In genomic region chr17:64071111-64071510, GRCh38 we compare ENCODE assay signal across 16 cellular contexts. TPM values are rescaled to one million over a fixed set of nuclear protein-coding genes. Genes with fewer than 3 reads are reported as not detected.
DNase-seq lines count a peak whose midpoint lies in the region; ATAC-seq and TF ChIP-seq lines count a peak whose summit lies in the region.
"Had no signal": no experiment of that assay in that cellular context is flagged by ENCODE, and none has a peak within 500 bp of the region (broad histone marks: within the 10 kb centered on the region; RNA-seq: fewer than 3 reads in every experiment).

No MANE protein-coding gene starts in this region.

- no peak overlapping the region for H3K4me3 Mint-ChIP-seq in T-helper 2 cell treated with Interferon-gamma antibody and Interleukin-4, amounts not matched to agents 5 μg/mL and 100 μg/mL, for 36 hours
- H3K4me3 Mint-ChIP-seq in stimulated activated naive CD8-positive, alpha-beta T cell treated with anti-CD3 and anti-CD28 coated beads, Interleukin-15, Interleukin-2, amounts not matched to agents 100 ng/mL and 50 ng/mL, for 24 hours = no peak overlapping the region
- H3K4me3 Mint-ChIP-seq in stimulated activated naive CD8-positive, alpha-beta T cell treated with anti-CD3 and anti-CD28 coated beads, Interleukin-15, amount 100 ng/mL, for 72 hours = no peak overlapping the region
- peak overlapping the region; percentile 2 for H3K4me3 Mint-ChIP-seq in endothelial cell (ENCODE audit: unreplicated experiment)
- H3K4me3 Mint-ChIP-seq: CD4-positive, alpha-beta T cell; H9 had no signal

- no peaks in the 10 kb centered on the region for H3K27me3 ChIP-seq in Peyer's patch
- H3K27me3 ChIP-seq: BLaER1 treated with 17β-estradiol and CSF1 and Interleukin-3, amounts not matched to agents 10 nM and 100 nM had no signal

- H3K4me1 ChIP-seq in Peyer's patch = peaks cover 0 to 11% (median 0%) of the 10 kb centered on the region in 4 donors

- peaks cover 90% of the 10 kb centered on the region for H3K36me3 Mint-ChIP-seq in T-helper 2 cell treated with Interferon-gamma antibody and Interleukin-4, amounts not matched to agents 5 μg/mL and 100 μg/mL, for 36 hours (ENCODE audit: low read depth)
- H3K36me3 Mint-ChIP-seq in stimulated activated naive CD8-positive, alpha-beta T cell treated with anti-CD3 and anti-CD28 coated beads, Interleukin-15, Interleukin-2, amounts not matched to agents 100 ng/mL and 50 ng/mL, for 24 hours (ENCODE audit: low read depth) = peaks cover 84% of the 10 kb centered on the region
- peaks cover 64% of the 10 kb centered on the region for H3K36me3 Mint-ChIP-seq in endothelial cell (ENCODE audit: low read depth, unreplicated experiment)

- no peak overlapping the region for H3K4me3 ChIP-seq in Peyer's patch
- H3K4me3 ChIP-seq: BLaER1 treated with 17β-estradiol and CSF1 and Interleukin-3, amounts not matched to agents 10 nM and 100 nM had no signal

- H3K27me3 Mint-ChIP-seq in T-helper 2 cell treated with Interferon-gamma antibody and Interleukin-4, amounts not matched to agents 5 μg/mL and 100 μg/mL, for 36 hours (ENCODE audit: low read depth) = no peaks in the 10 kb centered on the region
- H3K27me3 Mint-ChIP-seq in stimulated activated naive CD8-positive, alpha-beta T cell treated with anti-CD3 and anti-CD28 coated beads, Interleukin-15, Interleukin-2, amounts not matched to agents 100 ng/mL and 50 ng/mL, for 24 hours = no peaks in the 10 kb centered on the region
- no peaks in the 10 kb centered on the region for H3K27me3 Mint-ChIP-seq in stimulated activated naive CD8-positive, alpha-beta T cell treated with anti-CD3 and anti-CD28 coated beads, Interleukin-15, amount 100 ng/mL, for 72 hours
- H3K27me3 Mint-ChIP-seq in endothelial cell (ENCODE audit: unreplicated experiment) = peaks cover 4% of the 10 kb centered on the region
- H3K27me3 Mint-ChIP-seq: CD4-positive, alpha-beta T cell had no signal

- no peak for TF ChIP-seq POLR2A in Peyer's patch (IDR thresholded peaks at IDR 0.05)

- CTCF ChIA-PET in HEK293T (lab: Yijun Ruan, JAX) = interaction anchor here (0.6 kb wide), 1 partner anchor 11 kb away, joined by 3 read pairs; no protein-coding TSS in a partner anchor

- H3K9me3 ChIP-seq in Peyer's patch = peaks cover 0 to 14% (median 0%) of the 10 kb centered on the region in 4 donors

- DNase-seq in T-helper 2 cell treated with Interferon-gamma antibody and Interleukin-4, amounts not matched to agents 5 μg/mL and 100 μg/mL, for 36 hours (ENCODE audit: low spot score) = no peak
- DNase-seq in T-helper 2 cell (no peak), endothelial cell (ENCODE audit: low spot score) (no peak), HEK293T (ENCODE audit: extremely low spot score) (no peak), Peyer's patch (no peak)
- no peak for DNase-seq in stimulated activated naive CD8-positive, alpha-beta T cell treated with anti-CD3 and anti-CD28 coated beads, Interleukin-15, amount 100 ng/mL, for 72 hours
- DNase-seq: 8988T; ACHN; Caco-2; CD4-positive, alpha-beta T cell; DND-41; GDM1; GOT3; H9 had no signal

- POLR2A ChIA-PET in HEK293T (lab: Yijun Ruan, JAX) = no interaction called here

- peaks cover 37% of the 10 kb centered on the region for H3K4me1 Mint-ChIP-seq in T-helper 2 cell treated with Interferon-gamma antibody and Interleukin-4, amounts not matched to agents 5 μg/mL and 100 μg/mL, for 36 hours (ENCODE audit: low read depth)
- peaks cover 34% of the 10 kb centered on the region for H3K4me1 Mint-ChIP-seq in stimulated activated naive CD8-positive, alpha-beta T cell treated with anti-CD3 and anti-CD28 coated beads, Interleukin-15, Interleukin-2, amounts not matched to agents 100 ng/mL and 50 ng/mL, for 24 hours (ENCODE audit: low read depth)
- H3K4me1 Mint-ChIP-seq in stimulated activated naive CD8-positive, alpha-beta T cell treated with anti-CD3 and anti-CD28 coated beads, Interleukin-15, amount 100 ng/mL, for 72 hours = peaks cover 27% of the 10 kb centered on the region
- H3K4me1 Mint-ChIP-seq in endothelial cell (ENCODE audit: unreplicated experiment) = peaks cover 18% of the 10 kb centered on the region
- H3K4me1 Mint-ChIP-seq: H9 had no signal

- ATAC-seq in stimulated activated naive CD8-positive, alpha-beta T cell treated with anti-CD3 and anti-CD28 coated beads, Interleukin-15, amount 100 ng/mL, for 72 hours = no peak

- H3K36me3 ChIP-seq in Peyer's patch = peaks cover 0 to 47% (median 0%) of the 10 kb centered on the region in 3 donors

- peaks cover 25% of the 10 kb centered on the region for H3K9me3 Mint-ChIP-seq in T-helper 2 cell treated with Interferon-gamma antibody and Interleukin-4, amounts not matched to agents 5 μg/mL and 100 μg/mL, for 36 hours
- H3K9me3 Mint-ChIP-seq in stimulated activated naive CD8-positive, alpha-beta T cell treated with anti-CD3 and anti-CD28 coated beads, Interleukin-15, Interleukin-2, amounts not matched to agents 100 ng/mL and 50 ng/mL, for 24 hours = peaks cover 5% of the 10 kb centered on the region
- peaks cover 15 to 19% of the 10 kb centered on the region in 2 donors for H3K9me3 Mint-ChIP-seq in stimulated activated naive CD8-positive, alpha-beta T cell treated with anti-CD3 and anti-CD28 coated beads, Interleukin-15, amount 100 ng/mL, for 72 hours
- H3K9me3 Mint-ChIP-seq in endothelial cell (ENCODE audit: unreplicated experiment) = peaks cover 9% of the 10 kb centered on the region

- H3K27ac ChIP-seq in Peyer's patch = no peak overlapping the region
- H3K27ac ChIP-seq: BLaER1 treated with 17β-estradiol and CSF1 and Interleukin-3, amounts not matched to agents 10 nM and 100 nM had no signal

- TF ChIP-seq CTCF in endothelial cell (IDR thresholded peaks at IDR 0.05; ENCODE audit: unreplicated experiment) (no peak), Peyer's patch (IDR thresholded peaks at IDR 0.05) (no peak)

- H3K27ac Mint-ChIP-seq in T-helper 2 cell treated with Interferon-gamma antibody and Interleukin-4, amounts not matched to agents 5 μg/mL and 100 μg/mL, for 36 hours = peak overlapping the region; percentile 37
- H3K27ac Mint-ChIP-seq in stimulated activated naive CD8-positive, alpha-beta T cell treated with anti-CD3 and anti-CD28 coated beads, Interleukin-15, Interleukin-2, amounts not matched to agents 100 ng/mL and 50 ng/mL, for 24 hours = peak overlapping the region; percentile 13
- H3K27ac Mint-ChIP-seq in stimulated activated naive CD8-positive, alpha-beta T cell treated with anti-CD3 and anti-CD28 coated beads, Interleukin-15, amount 100 ng/mL, for 72 hours = peak overlapping the region in 1 of 2 donors; percentile 32
- H3K27ac Mint-ChIP-seq in endothelial cell (ENCODE audit: unreplicated experiment) = no peak overlapping the region
- H3K27ac Mint-ChIP-seq: CD4-positive, alpha-beta T cell; H9 had no signal

TF ChIP-seq in HEK293T, 16 proteins besides CTCF, POLR2A, EP300 and RAD21:
- no peak for TF ChIP-seq SUZ12 (IDR thresholded peaks at IDR 0.05)
- TF ChIP-seq ARNT (IDR thresholded peaks at IDR 0.05) = no peak
- TF ChIP-seq L3MBTL2 (conservative IDR thresholded peaks at IDR 0.05) = no peak
- no peak for TF ChIP-seq FOXK2 (IDR thresholded peaks at IDR 0.05)
- TF ChIP-seq NFRKB (IDR thresholded peaks at IDR 0.05) = no peak
- no peak for TF ChIP-seq LEF1 (IDR thresholded peaks at IDR 0.05; ENCODE audit: borderline replicate concordance)
- no peak for TF ChIP-seq FOXA1 (IDR thresholded peaks at IDR 0.05)
- TF ChIP-seq HDGF (IDR thresholded peaks at IDR 0.05; ENCODE audit: borderline replicate concordance) = no peak
- TF ChIP-seq BHLHE40 (IDR thresholded peaks at IDR 0.05; ENCODE audit: borderline replicate concordance) = no peak
- no peak for TF ChIP-seq ELF4 (IDR thresholded peaks at IDR 0.05)
- TF ChIP-seq PKNOX1 (IDR thresholded peaks at IDR 0.05) = no peak
- no peak for TF ChIP-seq FOXM1 (IDR thresholded peaks at IDR 0.05; ENCODE audit: borderline replicate concordance)
- no peak for TF ChIP-seq ZNF384 (IDR thresholded peaks at IDR 0.05)
- TF ChIP-seq TARDBP (IDR thresholded peaks at IDR 0.05) = no peak
- TF ChIP-seq CTBP1 (IDR thresholded peaks at IDR 0.05; ENCODE audit: borderline replicate concordance) = no peak

RNA-seq across cellular contexts. Expression of gene ICAM2, which starts 50.7 kb away (rescaled TPM):
- total RNA-seq in endothelial cell (ENCODE audit: unreplicated experiment) (52.1 TPM), Peyer's patch (10 to 100 TPM in 2 of 4 donors, 1 to 10 TPM in 2; 2.1 to 25.6 (median 9.7) TPM)

RNA-seq across cellular contexts. Expression of gene ERN1, which starts 58.8 kb away (rescaled TPM):
- total RNA-seq in endothelial cell (ENCODE audit: unreplicated experiment) (16.7 TPM), Peyer's patch (10 to 100 TPM; 17.2 to 30.0 (median 24.0) TPM)
